Comparison of ENCODE assay signal across 18 cellular contexts in genomic region chr7:54980521-54980920, GRCh38. TPM values are rescaled to one million over a fixed set of nuclear protein-coding genes. Genes with fewer than 3 reads are reported as not detected.
"Had no signal": no experiment of that assay in that cellular context is flagged by ENCODE, and none has a peak within 500 bp of the region (broad histone marks: within the 10 kb centered on the region; RNA-seq: fewer than 3 reads in every experiment).

No MANE protein-coding gene starts in this region.

- H3K36me3 Mint-ChIP-seq: memory B cell; naive thymus-derived CD4-positive, alpha-beta T cell had no signal

- H3K27ac ChIP-seq: coronary artery, dorsolateral prefrontal cortex, esophagus muscularis mucosa, foreskin keratinocyte, gastroesophageal sphincter, heart left ventricle, hepatocyte, left lung, lower lobe of right lung had no signal

- H3K36me3 ChIP-seq: esophagus muscularis mucosa, gastroesophageal sphincter, heart left ventricle, left lung, lower lobe of right lung had no signal

- H2AFZ ChIP-seq: hepatocyte had no signal

- H3K4me2 ChIP-seq: hepatocyte had no signal

- H3K4me3 Mint-ChIP-seq: memory B cell; naive thymus-derived CD4-positive, alpha-beta T cell had no signal

- H3K27ac Mint-ChIP-seq: memory B cell; naive thymus-derived CD4-positive, alpha-beta T cell had no signal

- H3K27me3 ChIP-seq: esophagus muscularis mucosa, foreskin keratinocyte, gastroesophageal sphincter, hepatocyte, left lung had no signal

- H3K4me1 ChIP-seq: esophagus muscularis mucosa, gastroesophageal sphincter, heart left ventricle, left lung, lower lobe of right lung had no signal

- H3K4me3 ChIP-seq: coronary artery, dorsolateral prefrontal cortex, esophagus muscularis mucosa, gastroesophageal sphincter, heart left ventricle, hepatocyte, left lung, lower lobe of right lung had no signal

- H3K4me1 Mint-ChIP-seq: memory B cell; naive thymus-derived CD4-positive, alpha-beta T cell had no signal

- DNase-seq: dermis blood vessel endothelial cell; dorsolateral prefrontal cortex; effector CD4-positive, alpha-beta T cell; effector memory CD4-positive, alpha-beta T cell; foreskin keratinocyte; heart left ventricle; left cardiac atrium; left lung; left ventricle myocardium superior; lower lobe of right lung; mesendoderm; midbrain; naive thymus-derived CD4-positive, alpha-beta T cell had no signal

- H3K9me3 ChIP-seq: esophagus muscularis mucosa, gastroesophageal sphincter, heart left ventricle, left lung, lower lobe of right lung had no signal

- H3K79me2 ChIP-seq: hepatocyte had no signal

RNA-seq across cellular contexts. Expression of gene EGFR, which starts 38.3 kb away (rescaled TPM):
- polyA plus RNA-seq: naive thymus-derived CD4-positive, alpha-beta T cell had no signal
